16 cellular contexts compared by ENCODE assay signal in the genomic region with DNA sequence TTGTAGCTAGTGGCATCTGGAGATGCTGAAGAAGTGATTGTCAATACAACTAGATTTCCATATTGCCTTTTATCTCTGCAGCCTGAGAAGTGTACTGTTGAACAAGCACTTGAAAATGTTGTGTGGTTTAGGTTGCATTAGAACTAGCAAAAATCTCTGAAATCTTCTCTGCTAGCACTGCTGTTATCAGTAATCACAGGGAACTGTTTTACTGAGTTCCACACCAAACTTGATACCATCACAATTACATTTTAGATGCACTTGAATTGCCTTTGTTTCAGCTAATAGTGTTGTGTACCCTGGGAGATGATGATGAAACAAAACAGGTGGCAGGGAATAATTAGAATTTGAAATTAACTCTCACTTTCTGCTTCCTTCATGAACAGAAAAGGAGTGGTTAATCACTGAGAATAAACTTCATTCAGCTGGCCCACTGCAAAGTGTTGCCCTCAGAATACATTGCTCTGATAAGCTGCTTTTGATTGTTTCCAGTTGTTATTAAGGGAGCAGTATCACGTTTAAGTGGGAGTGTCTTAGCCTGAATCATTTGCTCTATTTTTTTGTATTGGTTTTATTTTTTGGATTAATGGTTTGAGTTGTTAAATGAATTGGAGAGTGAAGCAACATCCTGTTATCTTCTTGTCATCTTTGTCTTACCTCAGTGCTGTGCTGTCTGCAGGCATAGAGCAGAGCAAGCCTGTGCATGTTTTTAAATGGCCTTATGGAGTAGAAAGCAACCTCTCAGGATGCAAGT. TPM values are rescaled to one million over a fixed set of nuclear protein-coding genes. Genes with fewer than 3 reads are reported as not detected.
DNase-seq lines count a peak whose midpoint lies in the region; ATAC-seq, FAIRE-seq and TF ChIP-seq lines count a peak whose summit lies in the region.
"Had no signal": no experiment of that assay in that cellular context is flagged by ENCODE, and none has a peak within 500 bp of the region (broad histone marks: within the 10 kb centered on the region; RNA-seq: fewer than 3 reads in every experiment).

No MANE protein-coding gene starts in this region.

- DNase-seq in activated naive CD4-positive, alpha-beta T cell treated with anti-CD3 and anti-CD28 coated beads for 36 hours, result peak; percentile 23
- DNase-seq in activated naive CD4-positive, alpha-beta T cell treated with Interleukin-2 at 50 U/mL for 16 hours, result no peak
- DNase-seq in NCI-H2171 (lab: John Stamatoyannopoulos, UW) (peak; percentile 24), K562 (ENCODE audit: extremely low read depth in 1 of 4, low spot score in 3 of 4) (no peak), osteoblast (ENCODE audit: insufficient read length, low spot score, missing footprints) (no peak), GM12892 (ENCODE audit: insufficient read length) (no peak), NCI-H1048 (lab: John Stamatoyannopoulos, UW) (no peak)
- DNase-seq: activated CD4-positive, alpha-beta T cell treated with anti-CD3 and anti-CD28 coated beads for 48 hours; heart left ventricle; MM.1S; NCI-H526; pancreas; stimulated activated CD4-positive, alpha-beta T cell treated with anti-CD3 and anti-CD28 coated beads, Interleukin-2, amount 100 ng/mL, for 24 hours; stimulated activated naive CD4-positive, alpha-beta T cell treated with Interleukin-2 at 50 U/mL for 16 hours had no signal

- 0% methylated on average over 1 of the region's 1 CpG for WGBS in K562 (ENCODE audit: insufficient coverage, low coverage, missing lambda C conversion rate)

- H4K20me1 ChIP-seq in K562 (replicated peaks; ENCODE audit: control insufficient read depth, insufficient read depth, low read length), result peaks cover 13% of the 10 kb centered on the region
- peaks cover 16% of the 10 kb centered on the region for H4K20me1 ChIP-seq in osteoblast (ENCODE audit: insufficient read depth, low read length)

- H3K4me3 Mint-ChIP-seq in activated naive CD4-positive, alpha-beta T cell treated with anti-CD3 and anti-CD28 coated beads for 36 hours, result no peak overlapping the region

- H3K4me3 ChIP-seq in K562 (no peak overlapping the region), osteoblast (ENCODE audit: insufficient read depth, low read length) (no peak overlapping the region)
- H3K4me3 ChIP-seq: heart left ventricle, pancreas had no signal

- intact Hi-C loops in activated naive CD4-positive, alpha-beta T cell treated with anti-CD3 and anti-CD28 coated beads for 36 hours (cut with micrococcal nuclease), result loop anchor here (5.0 to 10.0 kb wide), 2 partner anchors 154 to 1116 kb away; a partner anchor contains a TSS
- intact Hi-C loops in K562 (cut with micrococcal nuclease), result loop anchor here (1.0 kb wide), 1 partner anchor 9 kb away; no protein-coding TSS in a partner anchor

- no peaks in the 10 kb centered on the region for H3K27me3 Mint-ChIP-seq in activated naive CD4-positive, alpha-beta T cell treated with anti-CD3 and anti-CD28 coated beads for 36 hours (ENCODE audit: low read depth)

- CTCF ChIA-PET in activated naive CD4-positive, alpha-beta T cell treated with anti-CD3 and anti-CD28 coated beads for 36 hours (lab: Charles Lee), result interaction anchor here (0.5 to 1.6 kb wide), 6 partner anchors 9 to 273 kb away, joined by 3 to 6 read pairs (median 3); no protein-coding TSS in a partner anchor
- CTCF ChIA-PET in K562 (lab: Yijun Ruan, JAX; ENCODE audit: low intra/inter-chr PET ratio), result no interaction called here

- H3K4me2 ChIP-seq in K562 (ENCODE audit: insufficient read depth, low read length) (no peak overlapping the region), osteoblast (ENCODE audit: insufficient read depth, low read length) (peak overlapping the region; percentile 20)

- no peak overlapping the region for H3K9ac ChIP-seq in K562 (ENCODE audit: insufficient read depth in 1 of 2, low read depth in 2 of 2, low read length in 2 of 2)

- TF ChIP-seq CTCF in K562 (IDR thresholded peaks at IDR 0.05 in 2 of 3, conservative IDR thresholded peaks at IDR 0.05 in 1 of 3; ENCODE audit: insufficient read depth in 2 of 3, low read depth in 1 of 3, low read length in 3 of 3) (no peak), osteoblast (IDR thresholded peaks at IDR 0.05; ENCODE audit: extremely low read depth, low read depth, low read length) (no peak)

- H3K9me3 Mint-ChIP-seq in activated naive CD4-positive, alpha-beta T cell treated with anti-CD3 and anti-CD28 coated beads for 36 hours, result no peaks in the 10 kb centered on the region

- peak; percentile 57 for ATAC-seq in K562
- ATAC-seq in HG03469 (IDR thresholded peaks at IDR 0.05; ENCODE audit: unreplicated experiment), result no peak
- ATAC-seq: heart left ventricle, pancreas had no signal

- in situ Hi-C loops in K562 (cut with MboI), result no loop called here

- FAIRE-seq in K562 (lab: Jason Lieb, UNC) (peak; percentile 42), GM12892 (lab: Jason Lieb, UNC) (no peak)
- FAIRE-seq: pancreas had no signal

- TF ChIP-seq EP300 in K562 (IDR thresholded peaks at IDR 0.05; ENCODE audit: low read length), result no peak

- H3K9me1 ChIP-seq in K562 (ENCODE audit: control insufficient read depth, insufficient read depth, low read length), result peaks cover 2% of the 10 kb centered on the region

- no peak for TF ChIP-seq RAD21 in K562 (CRISPR knock-in tag; conservative IDR thresholded peaks at IDR 0.05 in 1 of 2, IDR thresholded peaks at IDR 0.05 in 1 of 2)

- H2AFZ ChIP-seq in K562 (ENCODE audit: low read depth, low read length), result no peak overlapping the region
- H2AFZ ChIP-seq in osteoblast (ENCODE audit: low read length), result no peak overlapping the region

- POLR2A ChIA-PET in K562 (lab: Yijun Ruan, JAX), result interaction anchor here (1.0 to 3.6 kb wide), 3 partner anchors 10 to 40 kb away, joined by 3 to 29 read pairs (median 3); no protein-coding TSS in a partner anchor

- no peaks in the 10 kb centered on the region for H3K27me3 ChIP-seq in K562 (ENCODE audit: control insufficient read depth in 2 of 2, insufficient read depth in 2 of 2, low read length in 2 of 2)
- no peaks in the 10 kb centered on the region for H3K27me3 ChIP-seq in osteoblast (ENCODE audit: insufficient read depth, low read length)
- H3K27me3 ChIP-seq: heart left ventricle, pancreas had no signal

- BruUV-seq in K562 (replicated peaks; lab: Mats Ljungman, UMichigan), result no TSS peak

- H3K4me1 ChIP-seq in K562 (replicated peaks in 1 of 2; ENCODE audit: control insufficient read depth in 2 of 2, insufficient read depth in 2 of 2, low read length in 2 of 2) (peaks cover 42 to 50% of the 10 kb centered on the region in 2 experiments; a peak in 4 of 5 replicates), osteoblast (ENCODE audit: insufficient read depth, low read length) (peaks cover 45% of the 10 kb centered on the region)

- H3K9me3 ChIP-seq in K562 (replicated peaks; ENCODE audit: control insufficient read depth, insufficient read depth, low read depth, low read length) (no peaks in the 10 kb centered on the region), osteoblast (ENCODE audit: low read depth, low read length) (no peaks in the 10 kb centered on the region)
- H3K9me3 ChIP-seq: heart left ventricle, pancreas had no signal

- H3K36me3 Mint-ChIP-seq in activated naive CD4-positive, alpha-beta T cell treated with anti-CD3 and anti-CD28 coated beads for 36 hours (ENCODE audit: low read depth), result peaks cover 3% of the 10 kb centered on the region

- TF ChIP-seq POLR2A in K562 (conservative IDR thresholded peaks at IDR 0.05), result no peak
- TF ChIP-seq POLR2A in GM12892 (IDR thresholded peaks at IDR 0.05; ENCODE audit: low read depth, low read length), result no peak

- H3K36me3 ChIP-seq in K562 (ENCODE audit: control insufficient read depth, insufficient read depth, low read length) (peaks cover 2% of the 10 kb centered on the region), osteoblast (ENCODE audit: insufficient read depth, low read length) (no peaks in the 10 kb centered on the region)
- H3K36me3 ChIP-seq: pancreas had no signal

- peak overlapping the region; percentile 28 for H3K27ac Mint-ChIP-seq in activated naive CD4-positive, alpha-beta T cell treated with anti-CD3 and anti-CD28 coated beads for 36 hours

- no peak overlapping the region for H3K27ac ChIP-seq in K562 (ENCODE audit: extremely low read depth, low read depth, low read length)
- H3K27ac ChIP-seq in osteoblast (ENCODE audit: low read depth, low read length), result peak overlapping the region; percentile 40
- H3K27ac ChIP-seq: C4-2B, heart left ventricle, pancreas had no signal

- H3K4me1 Mint-ChIP-seq in activated naive CD4-positive, alpha-beta T cell treated with anti-CD3 and anti-CD28 coated beads for 36 hours (ENCODE audit: low read depth), result peaks cover 59% of the 10 kb centered on the region

- peaks cover 83% of the 10 kb centered on the region for H3K79me2 ChIP-seq in K562 (ENCODE audit: control insufficient read depth, insufficient read depth, low read length)
- peaks cover 75% of the 10 kb centered on the region for H3K79me2 ChIP-seq in osteoblast (ENCODE audit: insufficient read depth, low read length)

RNA-seq across cellular contexts. Expression of a gene that starts 13.0 kb away (rescaled TPM):
- 10 to 100 TPM; 35.1 to 36.1 TPM for total RNA-seq in activated naive CD4-positive, alpha-beta T cell treated with anti-CD3 and anti-CD28 coated beads for 36 hours
- total RNA-seq in K562 (2011; cell fraction: chromatin; rRNA removed; ENCODE audit: low replicate concordance), result 56.4 and 57.9 TPM in 2 replicates
- total RNA-seq in K562 (2011; cell fraction: nucleolus; rRNA removed), result 30.9 and 35.8 TPM in 2 replicates
- total RNA-seq in K562 (2011; cell fraction: nucleoplasm; rRNA removed), result 54.3 and 85.3 TPM in 2 replicates
- total RNA-seq in K562 (2014; rRNA removed) (28.9 and 32.8 TPM in 2 replicates), K562 (2014; rRNA removed; fragmentation: Illumina TruSeq; extraction: Trizol) (63.8 and 70.0 TPM in 2 replicates), K562 (2015; rRNA removed; fragmentation: Illumina TruSeq; extraction: Trizol) (51.2 and 56.6 TPM in 2 replicates), K562 (2021) (61.3 and 67.5 TPM in 2 replicates), osteoblast (43.1 and 43.9 TPM in 2 replicates)
- polyA plus RNA-seq in K562 (2011; rRNA removed) (45.5 and 47.7 TPM in 2 replicates), K562 (2014; fragmentation: Illumina TruSeq; extraction: Trizol) (37.7 and 42.9 TPM in 2 replicates), K562 (2014; fragmentation: Nextera tagmentation; extraction: Ambion mirVana) (10 to 100 TPM in 1 of 2 experiments, 1 to 10 TPM in 1; 7.2 to 10.7 TPM), K562 (2014; rRNA removed) (25.5 and 29.2 TPM in 2 replicates)
- polyA plus RNA-seq in K562 (2011; cell fraction: cytosol; rRNA removed), result 16.7 and 30.0 TPM in 2 replicates
- polyA plus RNA-seq in K562 (2011; cell fraction: nucleus; rRNA removed), result 16.0 and 22.1 TPM in 2 replicates
- 24.4 and 27.6 TPM in 2 replicates for polyA plus RNA-seq in K562 (2012)
- polyA minus RNA-seq in K562 (2011; rRNA and poly(A)+ RNA removed), result 106 and 108 TPM in 2 replicates
- 36.5 and 48.0 TPM in 2 replicates for polyA minus RNA-seq in K562 (2011; cell fraction: cytosol; rRNA and poly(A)+ RNA removed)
- polyA minus RNA-seq in K562 (2011; cell fraction: nucleus; rRNA and poly(A)+ RNA removed), result 9.8 and 19.0 TPM in 2 replicates
- polyA plus RNA-seq in GM12892 (2012; ENCODE audit: missing spikeins), result 11.4 TPM

RNA-seq across cellular contexts. Expression of a gene that starts 43.2 kb away (rescaled TPM):
- total RNA-seq in activated naive CD4-positive, alpha-beta T cell treated with anti-CD3 and anti-CD28 coated beads for 36 hours, result 10 to 100 TPM; 35.8 to 39.2 TPM
- total RNA-seq in K562 (2011; cell fraction: chromatin; rRNA removed; ENCODE audit: low replicate concordance), result 35.1 and 99.5 TPM in 2 replicates
- total RNA-seq in K562 (2011; cell fraction: nucleolus; rRNA removed), result 118 and 119 TPM in 2 replicates
- 78.9 and 84.8 TPM in 2 replicates for total RNA-seq in K562 (2011; cell fraction: nucleoplasm; rRNA removed)
- total RNA-seq in K562 (2014; rRNA removed), result 85.5 and 99.4 TPM in 2 replicates
- 30.7 and 33.8 TPM in 2 replicates for total RNA-seq in K562 (2014; rRNA removed; fragmentation: Illumina TruSeq; extraction: Trizol)
- 38.9 and 39.7 TPM in 2 replicates for total RNA-seq in K562 (2015; rRNA removed; fragmentation: Illumina TruSeq; extraction: Trizol)
- total RNA-seq in K562 (2021), result 56.4 and 57.5 TPM in 2 replicates
- 35.9 and 39.0 TPM in 2 replicates for polyA plus RNA-seq in K562 (2011; rRNA removed)
- polyA plus RNA-seq in K562 (2011; cell fraction: cytosol; rRNA removed), result 46.7 and 101 TPM in 2 replicates
- 32.1 and 53.1 TPM in 2 replicates for polyA plus RNA-seq in K562 (2011; cell fraction: nucleus; rRNA removed)
- 40.2 and 44.0 TPM in 2 replicates for polyA plus RNA-seq in K562 (2012)
- polyA plus RNA-seq in K562 (2014; fragmentation: Illumina TruSeq; extraction: Trizol), result 52.4 and 53.1 TPM in 2 replicates
- polyA plus RNA-seq in K562 (2014; fragmentation: Nextera tagmentation; extraction: Ambion mirVana), result 10 to 100 TPM in 1 of 2 experiments, 1 to 10 TPM in 1; 7.9 to 13.0 TPM
- polyA plus RNA-seq in K562 (2014; rRNA removed), result 94.5 and 94.7 TPM in 2 replicates
- 39.1 and 54.9 TPM in 2 replicates for polyA minus RNA-seq in K562 (2011; rRNA and poly(A)+ RNA removed)
- polyA minus RNA-seq in K562 (2011; cell fraction: cytosol; rRNA and poly(A)+ RNA removed), result 30.2 and 38.8 TPM in 2 replicates
- polyA minus RNA-seq in K562 (2011; cell fraction: nucleus; rRNA and poly(A)+ RNA removed), result 23.4 and 26.4 TPM in 2 replicates
- total RNA-seq in osteoblast, result 34.2 and 44.2 TPM in 2 replicates
- 25.1 TPM for polyA plus RNA-seq in GM12892 (2012; ENCODE audit: missing spikeins)

Comparison
In these comparisons a context has a peak if more than half of its experiments do, and no peak if none do; other contexts are left out.
1. DNase-seq: peak in activated naive CD4-positive, alpha-beta T cell treated with anti-CD3 and anti-CD28 coated beads for 36 hours (single experiment) and NCI-H2171 (single experiment); none in activated naive CD4-positive, alpha-beta T cell treated with Interleukin-2 at 50 U/mL for 16 hours (single experiment), K562 (0 of 4), osteoblast (single experiment), GM12892 (single experiment) and NCI-H1048 (single experiment).